In genomic region chr12:75526655-75527511, GRCh38 we compare ENCODE assay signal across 8 cellular contexts. TPM values are rescaled to one million over a fixed set of nuclear protein-coding genes. Genes with fewer than 3 reads are reported as not detected.
A peak's percentile ranks its signal among the peaks of the same experiment; 100 is the strongest.
DNase-seq lines count a peak whose midpoint lies in the region; ATAC-seq and TF ChIP-seq lines count a peak whose summit lies in the region.

No MANE protein-coding gene starts in this region.

- H3K27me3 ChIP-seq in HL-60 (ENCODE audit: insufficient read depth, poor library complexity, severe bottlenecking): no peaks in the 10 kb centered on the region

- no peaks in the 10 kb centered on the region for H3K36me3 Mint-ChIP-seq in activated CD8-positive, alpha-beta memory T cell treated with anti-CD3 and anti-CD28 coated beads, Interleukin-2, amount 10 ng/mL, durations not matched to agents 7 days and 5 days
- no peaks in the 10 kb centered on the region for H3K36me3 Mint-ChIP-seq in immature natural killer cell

- H3K27me3 Mint-ChIP-seq in activated CD8-positive, alpha-beta memory T cell treated with anti-CD3 and anti-CD28 coated beads, Interleukin-2, amount 10 ng/mL, durations not matched to agents 7 days and 5 days: peaks cover 22% of the 10 kb centered on the region
- peaks cover 2 to 6% (median 2%) of the 10 kb centered on the region in 3 donors for H3K27me3 Mint-ChIP-seq in immature natural killer cell (ENCODE audit: low read depth in 3 of 3)

- H3K4me3 Mint-ChIP-seq in activated CD8-positive, alpha-beta memory T cell treated with anti-CD3 and anti-CD28 coated beads, Interleukin-2, amount 10 ng/mL, durations not matched to agents 7 days and 5 days: no peak overlapping the region
- H3K4me3 Mint-ChIP-seq in immature natural killer cell: no peak overlapping the region

- ATAC-seq in activated CD8-positive, alpha-beta memory T cell treated with anti-CD3 and anti-CD28 coated beads, Interleukin-2, amount 10 ng/mL, durations not matched to agents 7 days and 5 days: peak; percentile 76
- peak; percentile 97 for ATAC-seq in GM21529 (IDR thresholded peaks at IDR 0.05; ENCODE audit: unreplicated experiment)
- peak; percentile 89 for ATAC-seq in stimulated activated naive CD8-positive, alpha-beta T cell treated with anti-CD3 and anti-CD28 coated beads, Interleukin-15, Interleukin-2, amounts not matched to agents 100 U/mL and 50 U/mL, for 24 hours

- H3K27ac Mint-ChIP-seq in activated CD8-positive, alpha-beta memory T cell treated with anti-CD3 and anti-CD28 coated beads, Interleukin-2, amount 10 ng/mL, durations not matched to agents 7 days and 5 days: peak overlapping the region; percentile 54
- H3K27ac Mint-ChIP-seq in immature natural killer cell: no peak overlapping the region

- H3K9me3 Mint-ChIP-seq in activated CD8-positive, alpha-beta memory T cell treated with anti-CD3 and anti-CD28 coated beads, Interleukin-2, amount 10 ng/mL, durations not matched to agents 7 days and 5 days (ENCODE audit: low read depth): no peaks in the 10 kb centered on the region
- no peaks in the 10 kb centered on the region for H3K9me3 Mint-ChIP-seq in immature natural killer cell

- peak; percentile 23 for TF ChIP-seq CTCF in HL-60 (IDR thresholded peaks at IDR 0.05; ENCODE audit: insufficient read depth, low read length)

- H3K27ac ChIP-seq in HL-60 (replicated peaks): no peak overlapping the region

- peak; percentile 58 for DNase-seq in activated CD8-positive, alpha-beta memory T cell treated with anti-CD3 and anti-CD28 coated beads, Interleukin-2, amount 10 ng/mL, durations not matched to agents 7 days and 5 days
- DNase-seq in activated CD8-positive, alpha-beta memory T cell treated with anti-CD3 and anti-CD28 coated beads for 24 hours: no peak
- peak in 1 of 2 experiments; percentile 17 for DNase-seq in HL-60 (ENCODE audit: low read depth in 1 of 2, low spot score in 1 of 2)
- peak; percentile 84 for DNase-seq in NCI-H82 (lab: John Stamatoyannopoulos, UW)
- peak; percentile 70 for DNase-seq in astrocyte of the hippocampus (ENCODE audit: low read depth, low spot score)
- peak; percentile 17 to 46 (median 27) for DNase-seq in immature natural killer cell
- peak; percentile 19 for DNase-seq in stimulated activated naive CD8-positive, alpha-beta T cell treated with anti-CD3 and anti-CD28 coated beads, Interleukin-15, Interleukin-2, amounts not matched to agents 100 U/mL and 50 U/mL, for 24 hours

- no peak overlapping the region for H3K4me3 ChIP-seq in HL-60 (replicated peaks; ENCODE audit: insufficient read depth, low read length)

- CTCF ChIA-PET in activated CD8-positive, alpha-beta memory T cell treated with anti-CD3 and anti-CD28 coated beads, Interleukin-2, amount 10 ng/mL, durations not matched to agents 7 days and 5 days (lab: Charles Lee): interaction anchor here (0.5 to 4.3 kb wide), 23 partner anchors 19 to 1096 kb away, joined by 3 to 42 read pairs (median 3); partner anchors contain the start of gene PHLDA1

- H3K4me1 Mint-ChIP-seq in activated CD8-positive, alpha-beta memory T cell treated with anti-CD3 and anti-CD28 coated beads, Interleukin-2, amount 10 ng/mL, durations not matched to agents 7 days and 5 days: peaks cover 10% of the 10 kb centered on the region
- H3K4me1 Mint-ChIP-seq in immature natural killer cell: no peaks in the 10 kb centered on the region

RNA-seq across cellular contexts. Expression of gene KRR1, which starts 15.5 kb away (rescaled TPM):
- total RNA-seq in activated CD8-positive, alpha-beta memory T cell treated with anti-CD3 and anti-CD28 coated beads, Interleukin-2, amount 10 ng/mL, durations not matched to agents 7 days and 5 days: 10 to 100 TPM; 68.5 to 97.7 TPM
- polyA plus RNA-seq in immature natural killer cell: 10 to 100 TPM; 22.1 to 67.2 (median 51.8) TPM

RNA-seq across cellular contexts. Expression of gene GLIPR1, which starts 46.3 kb away (rescaled TPM):
- 10 to 100 TPM; 55.3 to 74.8 TPM for total RNA-seq in activated CD8-positive, alpha-beta memory T cell treated with anti-CD3 and anti-CD28 coated beads, Interleukin-2, amount 10 ng/mL, durations not matched to agents 7 days and 5 days
- polyA plus RNA-seq in immature natural killer cell: 100 to 1,000 TPM; 132 to 229 (median 201) TPM
